1 cellular context compared by ENCODE assay signal in genomic region chr20:59010995-59011873, GRCh38.
A peak's percentile ranks its signal among the peaks of the same experiment; 100 is the strongest.
TF ChIP-seq lines count a peak whose summit lies in the region.

No MANE protein-coding gene starts in this region.

TF ChIP-seq in HepG2, 621 proteins besides CTCF, POLR2A, EP300 and RAD21 (continued from another document and continues in another):
- peak; percentile 63 for TF ChIP-seq TFDP1 (CRISPR knock-in tag; IDR thresholded peaks at IDR 0.05; ENCODE audit: borderline replicate concordance)
- TF ChIP-seq GMEB2 (CRISPR knock-in tag; IDR thresholded peaks at IDR 0.05; ENCODE audit: low read depth), result no peak
- no peak for TF ChIP-seq ATF5 (CRISPR knock-in tag; IDR thresholded peaks at IDR 0.05; ENCODE audit: low read depth)
- TF ChIP-seq ZNF775 (CRISPR knock-in tag; IDR thresholded peaks at IDR 0.05; ENCODE audit: borderline replicate concordance), result no peak
- TF ChIP-seq ETV5 (CRISPR knock-in tag; IDR thresholded peaks at IDR 0.05; ENCODE audit: borderline replicate concordance), result peak; percentile 74
- no peak for TF ChIP-seq REXO4 (CRISPR knock-in tag; IDR thresholded peaks at IDR 0.05; ENCODE audit: borderline replicate concordance)
- TF ChIP-seq MED1 (CRISPR knock-in tag; IDR thresholded peaks at IDR 0.05), result 0 out of 2 replicates have a peak, but pooled peaks have one; percentile 28
- no peak for TF ChIP-seq ZNF160 (CRISPR knock-in tag; IDR thresholded peaks at IDR 0.05)
- TF ChIP-seq DMTF1 (CRISPR knock-in tag; IDR thresholded peaks at IDR 0.05), result no peak
- TF ChIP-seq NFE2L1 (CRISPR knock-in tag; IDR thresholded peaks at IDR 0.05; ENCODE audit: borderline replicate concordance), result no peak
- TF ChIP-seq SNAPC4 (CRISPR knock-in tag; IDR thresholded peaks at IDR 0.05), result no peak
- no peak for TF ChIP-seq NFYB (CRISPR knock-in tag; IDR thresholded peaks at IDR 0.05)
- TF ChIP-seq MZF1 (CRISPR knock-in tag; IDR thresholded peaks at IDR 0.05; ENCODE audit: borderline replicate concordance), result no peak
- TF ChIP-seq ZNF44 (CRISPR knock-in tag; IDR thresholded peaks at IDR 0.05), result peak; percentile 52; the same call in 1 of the 2 replicates
- TF ChIP-seq MED13 (CRISPR knock-in tag; IDR thresholded peaks at IDR 0.05), result no peak
- TF ChIP-seq ATF2 (CRISPR knock-in tag; IDR thresholded peaks at IDR 0.05), result no peak; the same call in 1 of the 2 replicates
- no peak; the same call in 1 of the 2 replicates for TF ChIP-seq ZNF768 (CRISPR knock-in tag; IDR thresholded peaks at IDR 0.05)
- no peak for TF ChIP-seq TCF7 (IDR thresholded peaks at IDR 0.05; ENCODE audit: low read depth)
- TF ChIP-seq NCOA5 (CRISPR knock-in tag; IDR thresholded peaks at IDR 0.05), result no peak
- TF ChIP-seq MIER3 (CRISPR knock-in tag; IDR thresholded peaks at IDR 0.05; ENCODE audit: borderline replicate concordance), result peak; percentile 71; the same call in 1 of the 2 replicates
- TF ChIP-seq ZNF12 (CRISPR knock-in tag; IDR thresholded peaks at IDR 0.05), result no peak
- TF ChIP-seq, protein P1, sequence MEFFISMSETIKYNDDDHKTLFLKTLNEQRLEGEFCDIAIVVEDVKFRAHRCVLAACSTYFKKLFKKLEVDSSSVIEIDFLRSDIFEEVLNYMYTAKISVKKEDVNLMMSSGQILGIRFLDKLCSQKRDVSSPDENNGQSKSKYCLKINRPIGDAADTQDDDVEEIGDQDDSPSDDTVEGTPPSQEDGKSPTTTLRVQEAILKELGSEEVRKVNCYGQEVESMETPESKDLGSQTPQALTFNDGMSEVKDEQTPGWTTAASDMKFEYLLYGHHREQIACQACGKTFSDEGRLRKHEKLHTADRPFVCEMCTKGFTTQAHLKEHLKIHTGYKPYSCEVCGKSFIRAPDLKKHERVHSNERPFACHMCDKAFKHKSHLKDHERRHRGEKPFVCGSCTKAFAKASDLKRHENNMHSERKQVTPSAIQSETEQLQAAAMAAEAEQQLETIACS (CRISPR knock-in tag; IDR thresholded peaks at IDR 0.05), result no peak
- TF ChIP-seq ZMYM2 (CRISPR knock-in tag; IDR thresholded peaks at IDR 0.05), result peak; percentile 57; the same call in 1 of the 2 replicates
- no peak for TF ChIP-seq ZNF333 (CRISPR knock-in tag; IDR thresholded peaks at IDR 0.05; ENCODE audit: borderline replicate concordance)
- TF ChIP-seq HOXD1 (CRISPR knock-in tag; IDR thresholded peaks at IDR 0.05), result no peak
- TF ChIP-seq, protein P2, sequence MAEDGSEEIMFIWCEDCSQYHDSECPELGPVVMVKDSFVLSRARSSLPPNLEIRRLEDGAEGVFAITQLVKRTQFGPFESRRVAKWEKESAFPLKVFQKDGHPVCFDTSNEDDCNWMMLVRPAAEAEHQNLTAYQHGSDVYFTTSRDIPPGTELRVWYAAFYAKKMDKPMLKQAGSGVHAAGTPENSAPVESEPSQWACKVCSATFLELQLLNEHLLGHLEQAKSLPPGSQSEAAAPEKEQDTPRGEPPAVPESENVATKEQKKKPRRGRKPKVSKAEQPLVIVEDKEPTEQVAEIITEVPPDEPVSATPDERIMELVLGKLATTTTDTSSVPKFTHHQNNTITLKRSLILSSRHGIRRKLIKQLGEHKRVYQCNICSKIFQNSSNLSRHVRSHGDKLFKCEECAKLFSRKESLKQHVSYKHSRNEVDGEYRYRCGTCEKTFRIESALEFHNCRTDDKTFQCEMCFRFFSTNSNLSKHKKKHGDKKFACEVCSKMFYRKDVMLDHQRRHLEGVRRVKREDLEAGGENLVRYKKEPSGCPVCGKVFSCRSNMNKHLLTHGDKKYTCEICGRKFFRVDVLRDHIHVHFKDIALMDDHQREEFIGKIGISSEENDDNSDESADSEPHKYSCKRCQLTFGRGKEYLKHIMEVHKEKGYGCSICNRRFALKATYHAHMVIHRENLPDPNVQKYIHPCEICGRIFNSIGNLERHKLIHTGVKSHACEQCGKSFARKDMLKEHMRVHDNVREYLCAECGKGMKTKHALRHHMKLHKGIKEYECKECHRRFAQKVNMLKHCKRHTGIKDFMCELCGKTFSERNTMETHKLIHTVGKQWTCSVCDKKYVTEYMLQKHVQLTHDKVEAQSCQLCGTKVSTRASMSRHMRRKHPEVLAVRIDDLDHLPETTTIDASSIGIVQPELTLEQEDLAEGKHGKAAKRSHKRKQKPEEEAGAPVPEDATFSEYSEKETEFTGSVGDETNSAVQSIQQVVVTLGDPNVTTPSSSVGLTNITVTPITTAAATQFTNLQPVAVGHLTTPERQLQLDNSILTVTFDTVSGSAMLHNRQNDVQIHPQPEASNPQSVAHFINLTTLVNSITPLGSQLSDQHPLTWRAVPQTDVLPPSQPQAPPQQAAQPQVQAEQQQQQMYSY (CRISPR knock-in tag; IDR thresholded peaks at IDR 0.05), result peak; percentile 48; the same call in 1 of the 2 replicates
- no peak; the same call in 1 of the 2 replicates for TF ChIP-seq PHF8 (CRISPR knock-in tag; IDR thresholded peaks at IDR 0.05)
- TF ChIP-seq FOXP1 (IDR thresholded peaks at IDR 0.05), result no peak
- TF ChIP-seq FOXP1 (CRISPR knock-in tag; IDR thresholded peaks at IDR 0.05), result no peak
- no peak for TF ChIP-seq IRF1 (CRISPR knock-in tag; IDR thresholded peaks at IDR 0.05; ENCODE audit: low read depth)
- no peak for TF ChIP-seq CBX2 (IDR thresholded peaks at IDR 0.05; ENCODE audit: low read depth, low read length)
- TF ChIP-seq CBX2 (CRISPR knock-in tag; IDR thresholded peaks at IDR 0.05; ENCODE audit: low read depth), result no peak
- TF ChIP-seq, protein P3, sequence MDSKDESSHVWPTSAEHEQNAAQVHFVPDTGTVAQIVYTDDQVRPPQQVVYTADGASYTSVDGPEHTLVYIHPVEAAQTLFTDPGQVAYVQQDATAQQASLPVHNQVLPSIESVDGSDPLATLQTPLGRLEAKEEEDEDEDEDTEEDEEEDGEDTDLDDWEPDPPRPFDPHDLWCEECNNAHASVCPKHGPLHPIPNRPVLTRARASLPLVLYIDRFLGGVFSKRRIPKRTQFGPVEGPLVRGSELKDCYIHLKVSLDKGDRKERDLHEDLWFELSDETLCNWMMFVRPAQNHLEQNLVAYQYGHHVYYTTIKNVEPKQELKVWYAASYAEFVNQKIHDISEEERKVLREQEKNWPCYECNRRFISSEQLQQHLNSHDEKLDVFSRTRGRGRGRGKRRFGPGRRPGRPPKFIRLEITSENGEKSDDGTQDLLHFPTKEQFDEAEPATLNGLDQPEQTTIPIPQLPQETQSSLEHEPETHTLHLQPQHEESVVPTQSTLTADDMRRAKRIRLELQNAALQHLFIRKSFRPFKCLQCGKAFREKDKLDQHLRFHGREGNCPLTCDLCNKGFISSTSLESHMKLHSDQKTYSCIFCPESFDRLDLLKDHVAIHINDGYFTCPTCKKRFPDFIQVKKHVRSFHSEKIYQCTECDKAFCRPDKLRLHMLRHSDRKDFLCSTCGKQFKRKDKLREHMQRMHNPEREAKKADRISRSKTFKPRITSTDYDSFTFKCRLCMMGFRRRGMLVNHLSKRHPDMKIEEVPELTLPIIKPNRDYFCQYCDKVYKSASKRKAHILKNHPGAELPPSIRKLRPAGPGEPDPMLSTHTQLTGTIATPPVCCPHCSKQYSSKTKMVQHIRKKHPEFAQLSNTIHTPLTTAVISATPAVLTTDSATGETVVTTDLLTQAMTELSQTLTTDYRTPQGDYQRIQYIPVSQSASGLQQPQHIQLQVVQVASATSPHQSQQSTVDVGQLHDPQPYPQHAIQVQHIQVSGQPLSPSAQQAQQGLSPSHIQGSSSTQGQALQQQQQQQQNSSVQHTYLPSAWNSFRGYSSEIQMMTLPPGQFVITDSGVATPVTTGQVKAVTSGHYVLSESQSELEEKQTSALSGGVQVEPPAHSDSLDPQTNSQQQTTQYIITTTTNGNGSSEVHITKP (CRISPR knock-in tag; IDR thresholded peaks at IDR 0.05; ENCODE audit: low read depth), result peak; percentile 54
- TF ChIP-seq SP4 (CRISPR knock-in tag; IDR thresholded peaks at IDR 0.05), result no peak; the same call in 1 of the 2 replicates
- TF ChIP-seq ZNF382 (CRISPR knock-in tag; IDR thresholded peaks at IDR 0.05; ENCODE audit: borderline replicate concordance), result no peak
- TF ChIP-seq DMAP1 (CRISPR knock-in tag; IDR thresholded peaks at IDR 0.05), result no peak; the same call in 1 of the 2 replicates
- TF ChIP-seq ZNF33A (CRISPR knock-in tag; IDR thresholded peaks at IDR 0.05; ENCODE audit: borderline replicate concordance), result no peak
